In the genomic region with DNA sequence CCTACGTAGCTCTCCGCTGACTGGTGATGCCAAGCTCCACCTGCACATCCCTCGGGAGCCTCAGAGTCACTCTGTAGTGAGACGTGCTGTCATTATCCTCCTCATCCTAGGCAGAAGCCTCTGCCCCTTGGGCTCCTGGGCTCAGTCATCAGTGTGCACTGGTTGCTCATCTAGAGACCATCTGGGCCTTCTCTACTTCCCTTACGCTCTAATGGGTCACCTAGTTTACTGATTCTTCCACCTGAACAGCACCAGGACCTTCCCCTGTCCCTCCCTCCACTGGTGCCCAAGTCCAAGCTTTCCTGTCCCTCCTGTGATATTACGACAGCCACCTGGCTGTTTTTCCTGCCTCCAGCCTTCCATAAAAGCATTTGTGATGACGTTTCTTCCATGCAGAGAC, we compare ENCODE assay signal across 15 cellular contexts.
"Had no signal": no experiment of that assay in that cellular context is flagged by ENCODE, and none has a peak within 500 bp of the region (broad histone marks: within the 10 kb centered on the region; RNA-seq: fewer than 3 reads in every experiment).

No MANE protein-coding gene starts in this region.

- ATAC-seq: activated CD4-positive, CD25-positive, alpha-beta regulatory T cell treated with anti-CD3 and anti-CD28 coated beads, Interleukin-2, amount 50 U/mL, for 24 hours; naive thymus-derived CD8-positive, alpha-beta T cell; stimulated activated naive B cell treated with anti-CD40 and anti-IgM and Interleukin-4, amounts not matched to agents 10 μg/mL and 1 μg/mL and 100 μg/mL, for 72 hours had no signal

- H3K36me3 ChIP-seq: tibial artery, vagina had no signal

- DNase-seq: activated CD4-positive, alpha-beta T cell treated with anti-CD3 and anti-CD28 coated beads, Interleukin-2, amount 50 U/mL, for 1 hour; activated CD8-positive, alpha-beta memory T cell treated with anti-CD3 and anti-CD28 coated beads for 24 hours; effector CD8-positive, alpha-beta T cell; foreskin fibroblast; glutamatergic neuron; hypothalamus; kidney glomerular epithelial cell; naive thymus-derived CD8-positive, alpha-beta T cell; retina; stimulated activated CD4-positive, alpha-beta T cell treated with anti-CD3 and anti-CD28 coated beads, Interleukin-2, amount 100 ng/mL, for 48 hours; stimulated activated naive B cell treated with anti-CD40 and anti-IgM and Interleukin-4, amounts not matched to agents 10 μg/mL and 1 μg/mL and 100 μg/mL, for 72 hours; T1000; tibial artery had no signal

- H3K4me3 ChIP-seq: tibial artery, vagina had no signal

- H3K27me3 ChIP-seq: tibial artery, vagina had no signal

- H3K4me1 ChIP-seq: tibial artery, vagina had no signal

- H3K9me3 ChIP-seq: tibial artery, vagina had no signal

- H3K27ac ChIP-seq: tibial artery, vagina had no signal
